Comparison of ENCODE assay signal across 15 cellular contexts in genomic region chr3:173588547-173588946, GRCh38.
DNase-seq lines count a peak whose midpoint lies in the region; ATAC-seq and TF ChIP-seq lines count a peak whose summit lies in the region.
"Had no signal": no experiment of that assay in that cellular context is flagged by ENCODE, and none has a peak within 500 bp of the region (broad histone marks: within the 10 kb centered on the region; RNA-seq: fewer than 3 reads in every experiment).

No MANE protein-coding gene starts in this region.

- in situ Hi-C loops in G401 (cut with HindIII; ENCODE audit: low sequenced_read_pairs): no loop called here

- no peaks in the 10 kb centered on the region for H3K9me2 ChIP-seq in PC-3 (replicated peaks; ENCODE audit: low read length)

- no peaks in the 10 kb centered on the region for H3K9me3 ChIP-seq in PC-3 (ENCODE audit: low read length)
- H3K9me3 ChIP-seq: A549, HAP-1 had no signal

- DNase-seq in G401 (ENCODE audit: low spot score): peak; percentile 26
- DNase-seq in HEK293T (ENCODE audit: extremely low spot score): no peak
- peak; percentile 36 for DNase-seq in PC-3
- DNase-seq in neural crest cell (ENCODE audit: low read depth, low spot score): no peak
- DNase-seq: CD8-positive, alpha-beta T cell; COR-L47; DMS153; DMS79 treated with DMSO at 0.1 percent for 48 hours; GF-D8; HFFc6 had no signal

- no TSS peak for BruUV-seq in PC-3 (replicated peaks; lab: Mats Ljungman, UMichigan)

- H3K9ac ChIP-seq in PC-3 (ENCODE audit: low read length): no peak overlapping the region

- no peak for TF ChIP-seq CTCF in PC-3 (conservative IDR thresholded peaks at IDR 0.05; ENCODE audit: low read depth, low read length)
- TF ChIP-seq CTCF in neural crest cell (conservative IDR thresholded peaks at IDR 0.05): no peak

- peaks cover 4% of the 10 kb centered on the region for H3K9me3 Mint-ChIP-seq in neural crest cell
- H3K9me3 Mint-ChIP-seq: HFFc6 had no signal

- no peak for ATAC-seq in PC-3
- no peak for ATAC-seq in HG03521 (IDR thresholded peaks at IDR 0.05; ENCODE audit: unreplicated experiment)
- ATAC-seq in HG03442 (IDR thresholded peaks at IDR 0.05; ENCODE audit: unreplicated experiment): no peak
- ATAC-seq: A549; CD8-positive, alpha-beta T cell had no signal

- no peaks in the 10 kb centered on the region for H3K27me3 Mint-ChIP-seq in neural crest cell (ENCODE audit: low read depth)

- H3K36me3 ChIP-seq in PC-3 (ENCODE audit: low read depth, low read length): no peaks in the 10 kb centered on the region
- H3K36me3 ChIP-seq: HAP-1 had no signal

- POLR2A ChIA-PET in HEK293T (lab: Yijun Ruan, JAX) (no interaction called here), PC-3 (lab: Charles Lee; ENCODE audit: unreplicated experiment) (no interaction called here)

- CTCF ChIA-PET in HEK293T (lab: Yijun Ruan, JAX) (no interaction called here), PC-3 (lab: Charles Lee) (no interaction called here)

- no peak overlapping the region for H3K27ac Mint-ChIP-seq in neural crest cell (ENCODE audit: unreplicated experiment)
- H3K27ac Mint-ChIP-seq: CD14-positive monocyte; CD8-positive, alpha-beta T cell; HFFc6 had no signal

- peaks cover 31% of the 10 kb centered on the region for H3K27me3 ChIP-seq in PC-3 (ENCODE audit: low read length)

- H2AFZ ChIP-seq in PC-3 (ENCODE audit: low read length): no peak overlapping the region

- H3K27ac ChIP-seq in PC-3 (ENCODE audit: low read length): peak overlapping the region; percentile 32; the same call in 1 of the 2 replicates
- H3K27ac ChIP-seq: A549 had no signal

- H3K4me2 ChIP-seq in PC-3 (ENCODE audit: low read length): no peak overlapping the region; the same call in 1 of the 2 replicates
- H3K4me2 ChIP-seq: A549 had no signal

- H3K4me3 ChIP-seq in PC-3 (ENCODE audit: low read length): no peak overlapping the region
- H3K4me3 ChIP-seq: A549, HAP-1 had no signal

- no peaks in the 10 kb centered on the region for H3F3A ChIP-seq in PC-3 (ENCODE audit: low read length, unreplicated experiment)

- H3K4me1 Mint-ChIP-seq in neural crest cell: peaks cover 30% of the 10 kb centered on the region

- H3K36me3 Mint-ChIP-seq in neural crest cell (ENCODE audit: low read depth): peaks cover 4% of the 10 kb centered on the region
- H3K36me3 Mint-ChIP-seq: CD14-positive monocyte; CD8-positive, alpha-beta T cell had no signal

- intact Hi-C loops in PC-3 (cut with micrococcal nuclease): loop anchor here (10.0 kb wide), 1 partner anchor 296 kb away; no protein-coding TSS in a partner anchor

- peak overlapping the region; percentile 8 for H3K4me3 Mint-ChIP-seq in neural crest cell
- H3K4me3 Mint-ChIP-seq: CD14-positive monocyte; CD8-positive, alpha-beta T cell; HFFc6 had no signal

- H3K79me2 ChIP-seq in PC-3 (ENCODE audit: low read length): no peaks in the 10 kb centered on the region

- H4K20me1 ChIP-seq in PC-3 (ENCODE audit: low read length): no peaks in the 10 kb centered on the region

- no peaks in the 10 kb centered on the region for H3K4me1 ChIP-seq in PC-3 (ENCODE audit: insufficient read depth, low read length)
- H3K4me1 ChIP-seq: A549 had no signal

TF ChIP-seq in HEK293T, 16 proteins besides CTCF, POLR2A, EP300 and RAD21:
- TF ChIP-seq ZNF384 (IDR thresholded peaks at IDR 0.05) (no peak), PKNOX1 (IDR thresholded peaks at IDR 0.05) (peak; percentile 52), NFRKB (IDR thresholded peaks at IDR 0.05) (no peak), ELF4 (IDR thresholded peaks at IDR 0.05) (no peak)

Comparison
In these comparisons a context has a peak if more than half of its experiments do, and no peak if none do; other contexts are left out.
1. DNase-seq: peak in G401 (single experiment) and PC-3 (single experiment); none in HEK293T (single experiment) and neural crest cell (single experiment).